ENCODE assay signal across 8 cellular contexts in the genomic region with DNA sequence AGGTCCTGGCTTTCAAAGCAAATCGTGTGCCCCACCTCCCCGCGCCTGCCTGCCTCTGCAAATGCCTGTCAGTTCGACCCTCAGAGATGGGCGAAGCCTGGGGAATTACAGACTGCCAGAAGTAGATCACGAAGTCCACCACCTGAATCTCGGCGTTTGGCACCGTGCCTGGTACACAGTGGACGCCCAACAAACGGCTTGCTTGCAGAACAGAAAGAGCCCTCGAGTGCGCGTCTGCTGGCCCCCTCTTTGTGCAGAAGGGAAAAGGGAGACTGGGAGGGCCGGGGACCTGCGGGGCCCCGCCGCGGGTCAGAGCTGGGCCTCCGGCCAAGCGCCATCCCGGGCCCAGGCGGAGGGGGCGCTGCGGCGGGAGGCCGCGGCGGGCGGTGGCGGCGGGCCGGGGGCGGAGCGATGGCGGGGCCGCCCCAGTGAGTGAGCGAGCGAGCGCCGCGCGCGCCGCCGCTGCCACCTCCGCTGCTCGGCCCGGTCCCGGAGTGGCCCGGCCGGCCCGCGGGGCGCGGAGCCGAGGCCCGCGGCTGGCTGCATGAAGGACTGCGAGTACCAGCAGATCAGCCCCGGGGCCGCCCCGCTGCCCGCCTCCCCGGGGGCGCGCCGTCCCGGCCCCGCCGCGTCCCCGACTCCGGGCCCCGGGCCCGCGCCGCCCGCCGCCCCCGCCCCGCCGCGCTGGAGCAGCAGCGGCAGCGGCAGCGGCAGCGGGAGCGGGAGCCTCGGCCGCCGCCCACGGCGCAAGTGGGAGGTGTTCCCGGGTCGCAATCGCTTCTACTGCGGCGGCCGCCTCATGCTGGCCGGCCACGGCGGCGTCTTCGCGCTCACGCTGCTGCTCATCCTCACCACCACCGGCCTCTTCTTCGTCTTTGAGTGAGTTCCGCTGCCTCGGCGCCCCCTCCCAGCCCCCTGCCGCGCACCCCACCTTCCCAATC. TPM values are rescaled to one million over a fixed set of nuclear protein-coding genes. Genes with fewer than 3 reads are reported as not detected.
DNase-seq lines count a peak whose midpoint lies in the region; ATAC-seq and TF ChIP-seq lines count a peak whose summit lies in the region.

A gene with protein sequence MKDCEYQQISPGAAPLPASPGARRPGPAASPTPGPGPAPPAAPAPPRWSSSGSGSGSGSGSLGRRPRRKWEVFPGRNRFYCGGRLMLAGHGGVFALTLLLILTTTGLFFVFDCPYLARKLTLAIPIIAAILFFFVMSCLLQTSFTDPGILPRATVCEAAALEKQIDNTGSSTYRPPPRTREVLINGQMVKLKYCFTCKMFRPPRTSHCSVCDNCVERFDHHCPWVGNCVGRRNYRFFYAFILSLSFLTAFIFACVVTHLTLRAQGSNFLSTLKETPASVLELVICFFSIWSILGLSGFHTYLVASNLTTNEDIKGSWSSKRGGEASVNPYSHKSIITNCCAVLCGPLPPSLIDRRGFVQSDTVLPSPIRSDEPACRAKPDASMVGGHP (plus strand): TSS at position 428 of the 941 bp plus-strand sequence. CDS start 117 bp downstream, at position 545.

- intact Hi-C loops in left ventricle myocardium inferior (cut with micrococcal nuclease) (no loop called here), vagina (cut with DNase I) (no loop called here)

- H3K9ac ChIP-seq in DND-41 (ENCODE audit: low read depth, low read length): peak within 1 kb of the TSS; percentile 92

- H3K4me1 Mint-ChIP-seq in progenitor cell of endocrine pancreas (ENCODE audit: low read depth): peaks cover 34% of the 10 kb centered on the region

- peak; percentile 74 for TF ChIP-seq CTCF in DND-41 (IDR thresholded peaks at IDR 0.05; ENCODE audit: borderline replicate concordance, extremely low read depth, low read length, poor library complexity, severe bottlenecking)
- TF ChIP-seq CTCF in left ventricle myocardium inferior (IDR thresholded peaks at IDR 0.05; ENCODE audit: borderline replicate concordance): peak; percentile 67
- peak; percentile 61 for TF ChIP-seq CTCF in progenitor cell of endocrine pancreas (IDR thresholded peaks at IDR 0.05; ENCODE audit: unreplicated experiment)
- peak; percentile 6 to 66 (median 14) for TF ChIP-seq CTCF in vagina (IDR thresholded peaks at IDR 0.05)

- H3K79me2 ChIP-seq in DND-41 (ENCODE audit: insufficient read depth, low read length): peaks cover 49% of the 10 kb centered on the region

- peak within 1 kb of the TSS; percentile 92 for H3K4me3 Mint-ChIP-seq in progenitor cell of endocrine pancreas (ENCODE audit: low read depth)

- peak within 1 kb of the TSS; percentile 90 for H3K4me2 ChIP-seq in DND-41 (ENCODE audit: insufficient read depth, low read length)

- no peaks in the 10 kb centered on the region for H3K27me3 Mint-ChIP-seq in progenitor cell of endocrine pancreas

- peaks cover 21% of the 10 kb centered on the region; the same call in 1 of the 2 replicates for H4K20me1 ChIP-seq in DND-41 (ENCODE audit: insufficient read depth, low read length)

- no peaks in the 10 kb centered on the region for H3K9me3 Mint-ChIP-seq in progenitor cell of endocrine pancreas (ENCODE audit: low read depth)

- H3K9me3 ChIP-seq in DND-41 (ENCODE audit: insufficient read depth, low read length, severe bottlenecking) (no peaks in the 10 kb centered on the region), KOPT-K1 (ENCODE audit: insufficient read depth, low read length, poor library complexity, severe bottlenecking) (no peaks in the 10 kb centered on the region), left ventricle myocardium inferior (replicated peaks) (no peaks in the 10 kb centered on the region), vagina (no peaks in the 10 kb centered on the region)

- H3K4me3 ChIP-seq in DND-41 (ENCODE audit: low read depth in 1 of 2, low read length in 2 of 2): peak within 1 kb of the TSS; percentile 85 to 86
- peak within 1 kb of the TSS; percentile 88 for H3K4me3 ChIP-seq in left ventricle myocardium inferior
- H3K4me3 ChIP-seq in vagina: peak within 1 kb of the TSS; percentile 75 to 80

- peak within 1 kb of the TSS; percentile 100 for H2AFZ ChIP-seq in DND-41 (ENCODE audit: low read depth, low read length)

- peak within 1 kb of the TSS; percentile 98 for H3K27ac Mint-ChIP-seq in progenitor cell of endocrine pancreas

- no peak for TF ChIP-seq POLR2A in vagina (IDR thresholded peaks at IDR 0.05)

- H3K4me1 ChIP-seq in DND-41 (ENCODE audit: insufficient read depth, low read length) (peaks cover 39% of the 10 kb centered on the region), left ventricle myocardium inferior (peaks cover 46% of the 10 kb centered on the region), vagina (peaks cover 48% of the 10 kb centered on the region)

- H3K36me3 ChIP-seq in DND-41 (ENCODE audit: insufficient read depth, low read length) (peaks cover 16% of the 10 kb centered on the region), KOPT-K1 (ENCODE audit: insufficient read depth, low read length) (peaks cover 18% of the 10 kb centered on the region; the same call in 1 of the 2 replicates), left ventricle myocardium inferior (peaks cover 5% of the 10 kb centered on the region), vagina (no peaks in the 10 kb centered on the region)

- DNase-seq in DND-41 (peak; percentile 70), T follicular helper cell (ENCODE audit: low read depth) (peak; percentile 52), amniotic epithelial cell (ENCODE audit: low read depth) (peak; percentile 33), left ventricle myocardium inferior (peak; percentile 73), progenitor cell of endocrine pancreas (ENCODE audit: low spot score, unreplicated experiment) (peak; percentile 68), vagina (ENCODE audit: extremely low spot score in 2 of 2) (no peak)

- ATAC-seq in DND-41 (ENCODE audit: insufficient read depth, low read depth) (peak; percentile 84), GM21529 (IDR thresholded peaks at IDR 0.05; ENCODE audit: unreplicated experiment) (peak; percentile 66)

- H3K27ac ChIP-seq in DND-41 (ENCODE audit: low read length) (peak within 1 kb of the TSS; percentile 94), KOPT-K1 (ENCODE audit: low read depth, low read length, poor library complexity, severe bottlenecking) (peak within 1 kb of the TSS; percentile 65), left ventricle myocardium inferior (replicated peaks) (peak within 1 kb of the TSS; percentile 86), vagina (peak within 1 kb of the TSS; percentile 95)

- H3K36me3 Mint-ChIP-seq in progenitor cell of endocrine pancreas (ENCODE audit: insufficient read depth): no peaks in the 10 kb centered on the region

- H3K27me3 ChIP-seq in DND-41 (ENCODE audit: insufficient read depth, low read length, poor library complexity) (no peaks in the 10 kb centered on the region), left ventricle myocardium inferior (ENCODE audit: low read depth) (no peaks in the 10 kb centered on the region), vagina (no peaks in the 10 kb centered on the region)

RNA-seq across cellular contexts. Expression of the gene that starts here (rescaled TPM):
- total RNA-seq in left ventricle myocardium inferior (11.8 TPM), progenitor cell of endocrine pancreas (22.9 and 26.1 TPM in 2 replicates), vagina (31.4 TPM)

Comparison
In these comparisons a context has a peak if more than half of its experiments do, and no peak if none do; other contexts are left out.
1. DNase-seq: peak in DND-41 (single experiment), T follicular helper cell (single experiment), amniotic epithelial cell (single experiment), left ventricle myocardium inferior (single experiment) and progenitor cell of endocrine pancreas (single experiment); none in vagina (0 of 2).
2. CTCF ChIP-seq: peak in every context shown above with its lines; median percentile 74 in DND-41; 67 in left ventricle myocardium inferior; 61 in progenitor cell of endocrine pancreas; 14 in vagina.
3. Peak in every context shown above with its lines, with median percentiles within 50 percentile points of each other: H3K27ac ChIP-seq and H3K4me3 ChIP-seq.